Comparison of ENCODE assay signal across 8 cellular contexts in the genomic region with DNA sequence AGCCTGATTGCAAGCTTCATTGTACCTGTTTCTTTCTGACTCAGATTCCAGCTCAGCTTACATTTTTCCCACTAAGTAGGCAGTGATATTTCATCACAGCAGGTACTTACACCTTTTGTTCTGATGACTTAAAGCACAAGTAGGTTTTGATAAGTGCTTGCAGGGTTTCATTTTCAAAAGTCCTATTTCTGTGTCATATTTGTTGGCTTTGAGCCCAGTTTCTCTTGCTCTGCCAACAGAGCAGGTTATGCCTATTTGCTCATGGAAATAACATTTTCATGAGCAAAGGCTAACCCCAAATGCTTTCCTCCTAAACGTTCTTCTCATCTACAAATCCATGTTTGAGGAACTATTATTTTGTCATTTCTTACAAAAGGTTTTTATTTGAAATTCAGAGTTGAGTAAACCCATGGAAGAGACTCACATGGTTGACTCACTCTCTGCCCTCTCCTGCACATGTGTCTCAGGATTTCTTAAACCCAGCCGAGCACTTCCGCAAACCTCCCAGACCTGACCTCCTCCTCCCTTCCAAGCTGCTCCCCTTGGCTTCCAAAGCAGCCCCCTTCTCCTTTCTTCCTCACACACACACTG.
DNase-seq lines count a peak whose midpoint lies in the region; ATAC-seq, FAIRE-seq and TF ChIP-seq lines count a peak whose summit lies in the region.

No MANE protein-coding gene starts in this region.

- H3K27ac ChIP-seq in KMS-11 (peak overlapping the region; percentile 72), parathyroid adenoma (peak overlapping the region; percentile 45)

- H3K36me3 ChIP-seq in KMS-11 (ENCODE audit: insufficient read depth) (no peaks in the 10 kb centered on the region), parathyroid adenoma (ENCODE audit: control insufficient read depth, insufficient read depth, low read length) (no peaks in the 10 kb centered on the region)

- no peak for TF ChIP-seq CTCF in KMS-11 (conservative IDR thresholded peaks at IDR 0.05; ENCODE audit: low read depth, low read length)
- TF ChIP-seq CTCF in parathyroid adenoma (IDR thresholded peaks at IDR 0.05), result no peak

- peak overlapping the region; percentile 92 for H3K4me2 ChIP-seq in KMS-11
- peak overlapping the region; percentile 2 for H3K4me2 ChIP-seq in parathyroid adenoma (ENCODE audit: low read length)

- H3K4me1 Mint-ChIP-seq in effector memory CD8-positive, alpha-beta T cell (ENCODE audit: low read depth in 2 of 2), result peaks cover 25 to 29% of the 10 kb centered on the region in 2 donors

- H3K4me3 Mint-ChIP-seq in effector memory CD8-positive, alpha-beta T cell, result peak overlapping the region; percentile 3 to 25

- H3K27me3 ChIP-seq in KMS-11 (ENCODE audit: insufficient read depth, low read depth) (no peaks in the 10 kb centered on the region), parathyroid adenoma (ENCODE audit: control insufficient read depth, insufficient read depth, low read length) (no peaks in the 10 kb centered on the region)

- peak; percentile 62 for ATAC-seq in GM21528 (IDR thresholded peaks at IDR 0.05; ENCODE audit: low FRiP score, unreplicated experiment)
- ATAC-seq in effector memory CD8-positive, alpha-beta T cell (replicated peaks), result peak; percentile 27

- H3K36me3 Mint-ChIP-seq in effector memory CD8-positive, alpha-beta T cell (ENCODE audit: insufficient read depth), result no peaks in the 10 kb centered on the region

- H3K9ac ChIP-seq in KMS-11, result peak overlapping the region; percentile 26; the same call in 1 of the 2 replicates
- no peak overlapping the region for H3K9ac ChIP-seq in parathyroid adenoma

- DNase-seq in GF-D8 (lab: John Stamatoyannopoulos, UW) (peak; percentile 60), RCC 7860 (ENCODE audit: low spot score) (peak; percentile 18), HTR-8/SVneo (ENCODE audit: insufficient read length, low spot score) (no peak), iPS-NIHi7 (ENCODE audit: extremely low spot score) (no peak)
- DNase-seq in effector memory CD8-positive, alpha-beta T cell, result no peak

- peak overlapping the region; percentile 58 for H2AFZ ChIP-seq in KMS-11 (ENCODE audit: low read depth)
- H2AFZ ChIP-seq in parathyroid adenoma, result peak overlapping the region; percentile 83

- H3K4me3 ChIP-seq in KMS-11 (IDR thresholded peaks at IDR 0.05; ENCODE audit: insufficient read depth, low read depth, low read length) (no peak overlapping the region), parathyroid adenoma (ENCODE audit: low read depth, low read length) (no peak overlapping the region)

- H3K9me3 Mint-ChIP-seq in effector memory CD8-positive, alpha-beta T cell, result peaks cover 0 to 4% of the 10 kb centered on the region in 2 donors

- FAIRE-seq in RCC 7860 (lab: Jason Lieb, UNC), result no peak
- no peak for FAIRE-seq in HTR-8/SVneo (lab: Jason Lieb, UNC)

- peak overlapping the region; percentile 1 to 77 for H3K27ac Mint-ChIP-seq in effector memory CD8-positive, alpha-beta T cell

- no peaks in the 10 kb centered on the region for H3K9me3 ChIP-seq in parathyroid adenoma (ENCODE audit: control insufficient read depth, low read length)

- H3K79me2 ChIP-seq in KMS-11 (ENCODE audit: insufficient read depth, low read depth), result no peaks in the 10 kb centered on the region
- H3K79me2 ChIP-seq in parathyroid adenoma, result no peaks in the 10 kb centered on the region

- H4K20me1 ChIP-seq in KMS-11 (ENCODE audit: insufficient read depth), result no peaks in the 10 kb centered on the region

- H3K27me3 Mint-ChIP-seq in effector memory CD8-positive, alpha-beta T cell, result no peaks in the 10 kb centered on the region

- H3K4me1 ChIP-seq in KMS-11 (ENCODE audit: low read depth, poor library complexity, severe bottlenecking) (peaks cover 40% of the 10 kb centered on the region), parathyroid adenoma (peaks cover 21% of the 10 kb centered on the region)

Comparison
In these comparisons a context has a peak if more than half of its experiments do, and no peak if none do; other contexts are left out.
1. DNase-seq: peak in GF-D8 (single experiment) and RCC 7860 (single experiment); none in effector memory CD8-positive, alpha-beta T cell (0 of 3), HTR-8/SVneo (single experiment) and iPS-NIHi7 (single experiment).